ENCODE assay signal across 11 cellular contexts in the genomic region with DNA sequence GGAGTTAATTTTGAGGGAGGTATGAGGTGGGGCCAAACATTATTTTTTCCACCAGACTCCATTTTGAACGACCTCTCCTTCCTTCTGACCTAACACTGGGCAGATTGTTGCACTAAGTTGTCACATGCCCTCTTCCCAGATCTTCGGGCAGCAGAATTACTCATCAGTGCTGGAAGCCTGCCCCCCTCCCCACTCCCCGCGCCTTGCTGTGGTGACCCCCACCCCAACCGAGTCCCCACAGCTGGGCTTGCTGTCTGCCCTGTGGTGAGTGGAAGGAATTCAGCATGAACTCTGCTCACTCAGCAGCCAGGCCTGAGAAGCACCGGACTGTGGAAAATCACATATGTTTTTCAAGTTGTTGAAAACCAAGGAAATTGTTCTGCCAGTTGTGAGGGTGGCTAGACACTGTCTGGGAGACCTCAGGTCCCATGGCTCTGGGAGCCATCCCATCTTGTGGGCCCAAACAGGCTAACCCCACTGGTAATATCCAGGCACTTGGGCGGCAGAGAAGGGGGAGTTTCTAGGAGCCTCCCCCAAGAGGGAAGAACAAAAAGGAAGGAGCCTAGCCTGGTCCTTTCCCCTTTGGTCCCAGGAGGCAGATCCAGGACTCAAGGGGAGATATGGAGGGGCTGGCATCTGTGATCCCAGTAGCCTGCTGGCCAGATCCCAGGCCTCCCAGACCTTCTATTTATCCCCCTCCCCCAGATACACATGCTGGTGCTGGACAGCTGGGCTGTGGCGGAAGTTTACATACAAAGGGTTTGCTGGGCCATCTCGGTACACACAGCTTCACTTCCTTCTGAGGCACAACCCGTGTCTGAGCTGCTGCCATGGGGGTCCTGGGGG. TPM values are rescaled to one million over a fixed set of nuclear protein-coding genes. Genes with fewer than 3 reads are reported as not detected.
DNase-seq lines count a peak whose midpoint lies in the region; ATAC-seq and TF ChIP-seq lines count a peak whose summit lies in the region.
"Had no signal": no experiment of that assay in that cellular context is flagged by ENCODE, and none has a peak within 500 bp of the region (broad histone marks: within the 10 kb centered on the region; RNA-seq: fewer than 3 reads in every experiment).

No MANE protein-coding gene starts in this region.

- H3K27me3 ChIP-seq in muscle layer of duodenum (ENCODE audit: low read depth, low read length): peaks cover 7% of the 10 kb centered on the region
- no peaks in the 10 kb centered on the region for H3K27me3 ChIP-seq in uterus
- no peaks in the 10 kb centered on the region for H3K27me3 ChIP-seq in foreskin keratinocyte

- TF ChIP-seq CTCF in coronary artery (IDR thresholded peaks at IDR 0.05) (no peak), uterus (IDR thresholded peaks at IDR 0.05) (no peak), foreskin keratinocyte (conservative IDR thresholded peaks at IDR 0.05) (no peak)

- H3K27ac ChIP-seq in coronary artery (peak overlapping the region; percentile 98 to 99), muscle layer of duodenum (ENCODE audit: low read length) (peak overlapping the region; percentile 64), uterus (peak overlapping the region; percentile 69 to 97), foreskin keratinocyte (no peak overlapping the region)

- intact Hi-C loops in Right ventricle myocardium inferior (cut with DNase I): no loop called here
- intact Hi-C loops in cardiac septum (cut with DNase I): no loop called here
- intact Hi-C loops in uterus (cut with DNase I; ENCODE audit: low total_unique reads): no loop called here

- no peak for ATAC-seq in Right ventricle myocardium inferior
- ATAC-seq in GM21786 (IDR thresholded peaks at IDR 0.05; ENCODE audit: unreplicated experiment): no peak
- ATAC-seq in foreskin keratinocyte: no peak

- DNase-seq in Right ventricle myocardium inferior (ENCODE audit: missing footprints) (peak; percentile 61), cardiac septum (ENCODE audit: low spot score) (no peak), coronary artery (ENCODE audit: low spot score) (no peak), uterus (peak in 1 of 2 donors; percentile 54), foreskin keratinocyte (no peak), COR-L47 (lab: John Stamatoyannopoulos, UW) (no peak)
- DNase-seq: erythroblast, NCI-H748 treated with DMSO at 0.1 percent for 48 hours had no signal

- H3K4me1 ChIP-seq in muscle layer of duodenum (ENCODE audit: control insufficient read depth in 1 of 2, insufficient read depth in 2 of 2, low read length in 2 of 2) (no peaks in the 10 kb centered on the region), uterus (no peaks in the 10 kb centered on the region), foreskin keratinocyte (peaks cover 8% of the 10 kb centered on the region)

- TF ChIP-seq POLR2A in uterus (IDR thresholded peaks at IDR 0.05): no peak

- H3K9me3 ChIP-seq in muscle layer of duodenum (ENCODE audit: control insufficient read depth in 1 of 2, low read length in 2 of 2) (no peaks in the 10 kb centered on the region), uterus (no peaks in the 10 kb centered on the region)

- H3K36me3 ChIP-seq in muscle layer of duodenum (ENCODE audit: control insufficient read depth in 1 of 2, insufficient read depth in 2 of 2, low read length in 2 of 2) (no peaks in the 10 kb centered on the region), uterus (no peaks in the 10 kb centered on the region)

- H3K4me3 ChIP-seq in coronary artery: no peak overlapping the region
- no peak overlapping the region for H3K4me3 ChIP-seq in muscle layer of duodenum (ENCODE audit: low read depth in 1 of 2, low read length in 2 of 2)
- H3K4me3 ChIP-seq in uterus: no peak overlapping the region

RNA-seq across cellular contexts. Expression of gene AEBP1, which starts 3.5 kb away (rescaled TPM):
- total RNA-seq in Right ventricle myocardium inferior (13.6 TPM), cardiac septum (93.1 TPM), uterus (100 to 1,000 TPM in 3 of 4 donors, 10 to 100 TPM in 1; 88.9 to 395 (median 303) TPM), foreskin keratinocyte (7.3 and 11.6 TPM in 2 replicates)
- polyA plus RNA-seq in foreskin keratinocyte: 7.9 and 15.5 TPM in 2 replicates

RNA-seq across cellular contexts. Expression of gene POLM, which starts 18.4 kb away (rescaled TPM):
- total RNA-seq in Right ventricle myocardium inferior: 16.1 TPM
- total RNA-seq in cardiac septum: 13.9 TPM
- total RNA-seq in uterus: 10 to 100 TPM; 10.6 to 33.6 (median 23.6) TPM
- total RNA-seq in foreskin keratinocyte: 11.1 and 11.9 TPM in 2 replicates
- polyA plus RNA-seq in foreskin keratinocyte: 9.6 and 9.8 TPM in 2 replicates

RNA-seq across cellular contexts. Expression of gene POLD2, which starts 22.7 kb away (rescaled TPM):
- 87.3 TPM for total RNA-seq in Right ventricle myocardium inferior
- 88.1 TPM for total RNA-seq in cardiac septum
- total RNA-seq in uterus: 10 to 100 TPM; 12.9 to 73.3 (median 33.7) TPM
- 183 and 206 TPM in 2 replicates for total RNA-seq in foreskin keratinocyte
- 235 and 262 TPM in 2 replicates for polyA plus RNA-seq in foreskin keratinocyte

RNA-seq across cellular contexts. Expression of gene PGAM2, which starts 35.3 kb away (rescaled TPM):
- 1,123 TPM for total RNA-seq in Right ventricle myocardium inferior
- total RNA-seq in cardiac septum: 322 TPM
- total RNA-seq in uterus: 1 to 10 TPM in 1 of 4 donors, under 1 TPM in 1, not detected in 2; 0.76 to 1.4 TPM
- total RNA-seq in foreskin keratinocyte: 0.11 TPM in 1 of 2 replicates, not detected in the other
- 0.08 TPM in 1 of 2 replicates, not detected in the other for polyA plus RNA-seq in foreskin keratinocyte
- total RNA-seq: activated CD8-positive, alpha-beta memory T cell treated with anti-CD3 and anti-CD28 coated beads for 36 hours had no signal

RNA-seq across cellular contexts. Expression of gene MYL7, which starts 40.5 kb away (rescaled TPM):
- 3,838 TPM for total RNA-seq in Right ventricle myocardium inferior
- 2,493 TPM for total RNA-seq in cardiac septum
- total RNA-seq in uterus: not detected
- not detected in 2 replicates for total RNA-seq in foreskin keratinocyte
- not detected in 2 replicates for polyA plus RNA-seq in foreskin keratinocyte
- total RNA-seq: activated CD8-positive, alpha-beta memory T cell treated with anti-CD3 and anti-CD28 coated beads for 36 hours had no signal
